10 cellular contexts compared by ENCODE assay signal in the genomic region with DNA sequence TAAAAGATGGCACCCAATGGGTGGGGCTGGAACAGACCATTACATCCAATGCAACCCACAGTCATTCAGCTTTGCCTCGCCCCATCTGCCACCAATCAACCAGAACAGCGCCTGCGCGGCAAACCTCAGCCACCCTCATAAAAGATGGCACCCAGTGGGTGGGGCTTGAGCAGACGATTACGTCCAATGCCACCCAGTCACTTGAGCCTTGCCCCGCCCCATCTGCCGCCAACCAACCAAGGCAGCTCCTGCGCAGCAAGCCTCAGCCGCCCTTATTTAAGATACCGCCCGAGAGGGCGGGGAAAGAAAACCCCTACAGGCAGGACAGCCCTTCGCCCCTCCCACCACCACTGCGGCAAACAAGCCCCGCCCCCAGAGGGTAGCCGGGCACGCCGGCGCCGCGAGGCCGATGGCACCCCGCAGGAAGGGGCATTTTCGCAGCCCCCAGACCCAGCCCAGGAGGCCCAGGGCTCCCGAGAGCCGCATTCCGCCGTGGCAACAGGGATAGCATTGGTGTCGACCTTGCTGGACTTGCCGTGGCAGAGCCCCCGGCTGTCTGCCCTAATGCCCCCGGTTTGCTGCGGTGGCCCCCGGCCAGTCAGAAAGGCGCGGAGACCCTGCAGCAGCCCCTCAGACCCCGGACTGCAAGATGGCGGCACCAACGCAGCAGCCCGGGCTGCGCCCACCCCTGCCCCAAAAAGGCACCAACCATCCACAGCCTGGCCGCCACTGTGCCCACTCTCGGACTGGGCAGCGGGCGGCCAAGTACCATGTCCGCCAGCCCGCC. TPM values are rescaled to one million over a fixed set of nuclear protein-coding genes. Genes with fewer than 3 reads are reported as not detected.
DNase-seq lines count a peak whose midpoint lies in the region; ATAC-seq and TF ChIP-seq lines count a peak whose summit lies in the region.
"Had no signal": no experiment of that assay in that cellular context is flagged by ENCODE, and none has a peak within 500 bp of the region (broad histone marks: within the 10 kb centered on the region; RNA-seq: fewer than 3 reads in every experiment).

No MANE protein-coding gene starts in this region.

- H3K27me3 Mint-ChIP-seq in activated CD8-positive, alpha-beta T cell treated with anti-CD3 and anti-CD28 coated beads, Interleukin-2, amount 10 ng/mL, durations not matched to agents 7 days and 5 days (ENCODE audit: low read depth), result peaks cover 3% of the 10 kb centered on the region
- H3K27me3 Mint-ChIP-seq in osteocyte (ENCODE audit: unreplicated experiment), result no peaks in the 10 kb centered on the region

- peak; percentile 51 for ATAC-seq in activated CD8-positive, alpha-beta T cell treated with anti-CD3 and anti-CD28 coated beads, Interleukin-2, amount 10 ng/mL, durations not matched to agents 7 days and 5 days
- ATAC-seq in heart left ventricle (peak; percentile 54 to 69 (median 66)), HG02938 (IDR thresholded peaks at IDR 0.05; ENCODE audit: unreplicated experiment) (no peak)

- DNase-seq in Daoy (ENCODE audit: low read depth) (peak; percentile 88), heart left ventricle (peak; percentile 91 to 97 (median 94)), putamen (ENCODE audit: low spot score) (peak; percentile 98), GM03348 (ENCODE audit: low spot score) (no peak), osteocyte (ENCODE audit: extremely low spot score, unreplicated experiment) (no peak), osteoblast (ENCODE audit: insufficient read length, low spot score, missing footprints) (no peak)
- DNase-seq in activated CD8-positive, alpha-beta T cell treated with anti-CD3 and anti-CD28 coated beads, Interleukin-2, amount 10 ng/mL, durations not matched to agents 7 days and 5 days, result no peak
- DNase-seq: activated CD4-positive, alpha-beta T cell treated with anti-CD3 and anti-CD28 coated beads for 1 hour had no signal

- H3K4me3 ChIP-seq in heart left ventricle (peak overlapping the region; percentile 22 to 76 (median 59)), osteoblast (ENCODE audit: insufficient read depth, low read length) (no peak overlapping the region)

- intact Hi-C loops in heart left ventricle (cut with DNase I), result loop anchor here in 3 of 10 donors (5.0 kb wide), 2 partner anchors 93 to 448 kb away; partner anchors contain the start of gene ZNF582 (in 1 of the 3)

- CTCF ChIA-PET in activated CD8-positive, alpha-beta T cell treated with anti-CD3 and anti-CD28 coated beads, Interleukin-2, amount 10 ng/mL, durations not matched to agents 7 days and 5 days (lab: Charles Lee), result no interaction called here

- no peaks in the 10 kb centered on the region for H4K20me1 ChIP-seq in osteoblast (ENCODE audit: insufficient read depth, low read length)

- TF ChIP-seq POLR2A in heart left ventricle (IDR thresholded peaks at IDR 0.05), result no peak

- H3K27ac Mint-ChIP-seq in activated CD8-positive, alpha-beta T cell treated with anti-CD3 and anti-CD28 coated beads, Interleukin-2, amount 10 ng/mL, durations not matched to agents 7 days and 5 days, result no peak overlapping the region
- no peak overlapping the region for H3K27ac Mint-ChIP-seq in osteocyte (ENCODE audit: unreplicated experiment)

- POLR2A ChIA-PET in activated CD8-positive, alpha-beta T cell treated with anti-CD3 and anti-CD28 coated beads, Interleukin-2, amount 10 ng/mL, durations not matched to agents 7 days and 5 days (lab: Charles Lee), result no interaction called here

- no peak overlapping the region for H3K4me2 ChIP-seq in osteoblast (ENCODE audit: insufficient read depth, low read length)

- H3K27me3 ChIP-seq in heart left ventricle, result peaks cover 0 to 4% (median 0%) of the 10 kb centered on the region in 9 donors
- H3K27me3 ChIP-seq in osteoblast (ENCODE audit: insufficient read depth, low read length), result no peaks in the 10 kb centered on the region

- peaks cover 0 to 14% (median 0%) of the 10 kb centered on the region in 12 donors for H3K4me1 ChIP-seq in heart left ventricle
- H3K4me1 ChIP-seq in osteoblast (ENCODE audit: insufficient read depth, low read length), result no peaks in the 10 kb centered on the region

- H3K9me3 Mint-ChIP-seq in activated CD8-positive, alpha-beta T cell treated with anti-CD3 and anti-CD28 coated beads, Interleukin-2, amount 10 ng/mL, durations not matched to agents 7 days and 5 days (ENCODE audit: insufficient read depth), result peaks cover 34% of the 10 kb centered on the region
- peaks cover 24% of the 10 kb centered on the region for H3K9me3 Mint-ChIP-seq in osteocyte (ENCODE audit: unreplicated experiment)

- no peaks in the 10 kb centered on the region for H3K79me2 ChIP-seq in osteoblast (ENCODE audit: insufficient read depth, low read length)

- H3K27ac ChIP-seq in heart left ventricle, result peak overlapping the region in 11 of 12 donors; percentile 52 to 94 (median 81)
- H3K27ac ChIP-seq in osteoblast (ENCODE audit: low read depth, low read length), result no peak overlapping the region

- 43 to 62% (median 51%) methylated on average over 25 to 48 of the region's 48 CpGs for WGBS in heart left ventricle, 4 donors

- no peaks in the 10 kb centered on the region for H3K4me1 Mint-ChIP-seq in activated CD8-positive, alpha-beta T cell treated with anti-CD3 and anti-CD28 coated beads, Interleukin-2, amount 10 ng/mL, durations not matched to agents 7 days and 5 days (ENCODE audit: low read depth)
- H3K4me1 Mint-ChIP-seq in osteocyte (ENCODE audit: unreplicated experiment), result no peaks in the 10 kb centered on the region

- no peak overlapping the region for H2AFZ ChIP-seq in osteoblast (ENCODE audit: low read length)

- H3K4me3 Mint-ChIP-seq in activated CD8-positive, alpha-beta T cell treated with anti-CD3 and anti-CD28 coated beads, Interleukin-2, amount 10 ng/mL, durations not matched to agents 7 days and 5 days, result no peak overlapping the region
- H3K4me3 Mint-ChIP-seq in osteocyte (ENCODE audit: unreplicated experiment), result no peak overlapping the region

- peaks cover 19% of the 10 kb centered on the region for H3K36me3 Mint-ChIP-seq in activated CD8-positive, alpha-beta T cell treated with anti-CD3 and anti-CD28 coated beads, Interleukin-2, amount 10 ng/mL, durations not matched to agents 7 days and 5 days (ENCODE audit: low read depth)
- peaks cover 4% of the 10 kb centered on the region for H3K36me3 Mint-ChIP-seq in osteocyte (ENCODE audit: unreplicated experiment)

- no peak for TF ChIP-seq CTCF in heart left ventricle (IDR thresholded peaks at IDR 0.05)
- no peak for TF ChIP-seq CTCF in osteocyte (IDR thresholded peaks at IDR 0.05)
- TF ChIP-seq CTCF in osteoblast (IDR thresholded peaks at IDR 0.05; ENCODE audit: extremely low read depth, low read depth, low read length), result no peak

- H3K36me3 ChIP-seq in heart left ventricle (no peaks in the 10 kb centered on the region), osteoblast (ENCODE audit: insufficient read depth, low read length) (no peaks in the 10 kb centered on the region)

- H3K9me3 ChIP-seq in heart left ventricle (peaks cover 0 to 16% (median 0%) of the 10 kb centered on the region in 12 donors), osteoblast (ENCODE audit: low read depth, low read length) (no peaks in the 10 kb centered on the region)

RNA-seq across cellular contexts. Expression of gene PEG3, which starts 0.7 kb away (rescaled TPM):
- 4.1 and 6.6 TPM in 2 replicates for total RNA-seq in Daoy (2014; rRNA removed; shearing (Covaris generic))
- total RNA-seq in activated CD8-positive, alpha-beta T cell treated with anti-CD3 and anti-CD28 coated beads, Interleukin-2, amount 10 ng/mL, durations not matched to agents 7 days and 5 days, result under 1 TPM in 1 of 2 experiments, not detected in 1; 0.05 TPM
- total RNA-seq in heart left ventricle (10 to 100 TPM in 1 of 9 donors, 1 to 10 TPM in 8; 4.9 to 12.6 (median 8.6) TPM), osteocyte (not detected in 2 replicates), osteoblast (1.2 and 1.8 TPM in 2 replicates)
- 1 to 10 TPM; 2.1 to 4.7 TPM for polyA plus RNA-seq in heart left ventricle

RNA-seq across cellular contexts. Expression of gene ZIM2, which starts 0.7 kb away (rescaled TPM):
- 2.5 and 4.8 TPM in 2 replicates for total RNA-seq in Daoy (2014; rRNA removed; shearing (Covaris generic))
- total RNA-seq in activated CD8-positive, alpha-beta T cell treated with anti-CD3 and anti-CD28 coated beads, Interleukin-2, amount 10 ng/mL, durations not matched to agents 7 days and 5 days, result not detected
- total RNA-seq in heart left ventricle (under 1 TPM in 3 of 9 donors, not detected in 6; 0.16 to 0.26 (median 0.20) TPM), osteocyte (not detected in 2 replicates), osteoblast (not detected in 2 replicates)
- under 1 TPM in 1 of 2 donors, not detected in 1; 0.19 TPM for polyA plus RNA-seq in heart left ventricle
- total RNA-seq: mononuclear cell had no signal

Comparison
In these comparisons a context has a peak if more than half of its experiments do, and no peak if none do; other contexts are left out.
1. DNase-seq: peak in Daoy (single experiment), heart left ventricle (5 of 5) and putamen (single experiment); none in activated CD8-positive, alpha-beta T cell treated with anti-CD3 and anti-CD28 coated beads, Interleukin-2, amount 10 ng/mL, durations not matched to agents 7 days and 5 days (single experiment), GM03348 (single experiment), osteocyte (single experiment) and osteoblast (single experiment).